1 cellular context compared by ENCODE assay signal in genomic region chr5:60677831-60678664, GRCh38.
TF ChIP-seq lines count a peak whose summit lies in the region.

No MANE protein-coding gene starts in this region.

TF ChIP-seq in HepG2, 621 proteins besides CTCF, POLR2A, EP300 and RAD21 (continued from another document and continues in another):
- TF ChIP-seq TFDP1 (CRISPR knock-in tag; IDR thresholded peaks at IDR 0.05; ENCODE audit: borderline replicate concordance) (no peak), ZFX (CRISPR knock-in tag; IDR thresholded peaks at IDR 0.05; ENCODE audit: low read depth) (no peak), HOMEZ (CRISPR knock-in tag; IDR thresholded peaks at IDR 0.05; ENCODE audit: low read depth) (peak; percentile 62; the same call in 1 of the 2 replicates), FUBP1 (CRISPR knock-in tag; IDR thresholded peaks at IDR 0.05; ENCODE audit: borderline replicate concordance) (no peak), POGZ (CRISPR knock-in tag; IDR thresholded peaks at IDR 0.05) (0 out of 2 replicates have a peak, but pooled peaks have one; percentile 26), ZNF790 (CRISPR knock-in tag; IDR thresholded peaks at IDR 0.05; ENCODE audit: borderline replicate concordance) (no peak), SMC3 (IDR thresholded peaks at IDR 0.05; ENCODE audit: low read length) (peak; percentile 15; the same call in 1 of the 2 replicates), MAFG (CRISPR knock-in tag; IDR thresholded peaks at IDR 0.05) (no peak), SOX6 (IDR thresholded peaks at IDR 0.05) (no peak), SOX6 (CRISPR knock-in tag; IDR thresholded peaks at IDR 0.05) (peak; percentile 50), CEBPG (CRISPR knock-in tag; IDR thresholded peaks at IDR 0.05) (no peak), SATB2 (CRISPR knock-in tag; IDR thresholded peaks at IDR 0.05) (no peak), ZNF256 (CRISPR knock-in tag; conservative IDR thresholded peaks at IDR 0.05) (no peak), KAT8 (CRISPR knock-in tag; IDR thresholded peaks at IDR 0.05) (0 out of 2 replicates have a peak, but pooled peaks have one; percentile 27), SUZ12 (IDR thresholded peaks at IDR 0.05; ENCODE audit: low read depth, low read length) (no peak), FOXJ3 (CRISPR knock-in tag; IDR thresholded peaks at IDR 0.05; ENCODE audit: borderline replicate concordance) (peak; percentile 67; the same call in 1 of the 2 replicates), ZNF17 (CRISPR knock-in tag; IDR thresholded peaks at IDR 0.05) (no peak), KDM3A (CRISPR knock-in tag; IDR thresholded peaks at IDR 0.05; ENCODE audit: low read depth) (no peak), MTF2 (CRISPR knock-in tag; IDR thresholded peaks at IDR 0.05; ENCODE audit: borderline replicate concordance) (no peak), MED1 (CRISPR knock-in tag; IDR thresholded peaks at IDR 0.05) (0 out of 2 replicates have a peak, but pooled peaks have one; percentile 21), ZSCAN29 (CRISPR knock-in tag; conservative IDR thresholded peaks at IDR 0.05) (no peak), FOXA3 (CRISPR knock-in tag; IDR thresholded peaks at IDR 0.05) (peak; percentile 10; the same call in 1 of the 2 replicates), PRDM15 (CRISPR knock-in tag; IDR thresholded peaks at IDR 0.05) (no peak), ZNF557 (CRISPR knock-in tag; IDR thresholded peaks at IDR 0.05) (0 out of 2 replicates have a peak, but pooled peaks have one; percentile 29), ATF2 (CRISPR knock-in tag; IDR thresholded peaks at IDR 0.05) (no peak), ZBTB34 (CRISPR knock-in tag; IDR thresholded peaks at IDR 0.05) (no peak)
- TF ChIP-seq, protein P1, sequence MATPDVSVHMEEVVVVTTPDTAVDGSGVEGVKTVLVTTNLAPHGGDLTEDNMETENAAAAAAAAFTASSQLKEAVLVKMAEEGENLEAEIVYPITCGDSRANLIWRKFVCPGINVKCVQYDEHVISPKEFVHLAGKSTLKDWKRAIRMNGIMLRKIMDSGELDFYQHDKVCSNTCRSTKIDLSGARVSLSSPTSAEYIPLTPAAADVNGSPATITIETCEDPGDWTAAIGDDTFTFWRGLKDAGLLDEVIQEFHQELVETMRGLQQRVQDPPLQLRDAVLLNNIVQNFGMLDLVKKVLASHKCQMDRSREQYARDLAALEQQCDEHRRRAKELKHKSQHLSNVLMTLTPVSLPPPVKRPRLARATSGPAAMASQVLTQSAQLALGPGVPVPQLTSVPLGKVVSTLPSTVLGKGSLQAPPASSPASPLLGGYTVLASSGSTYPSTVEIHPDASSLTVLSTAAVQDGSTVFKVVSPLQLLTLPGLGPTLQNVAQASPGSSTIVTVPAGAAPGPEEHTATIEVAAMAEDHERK (CRISPR knock-in tag; IDR thresholded peaks at IDR 0.05; ENCODE audit: low read depth), result no peak
- TF ChIP-seq, protein P2, sequence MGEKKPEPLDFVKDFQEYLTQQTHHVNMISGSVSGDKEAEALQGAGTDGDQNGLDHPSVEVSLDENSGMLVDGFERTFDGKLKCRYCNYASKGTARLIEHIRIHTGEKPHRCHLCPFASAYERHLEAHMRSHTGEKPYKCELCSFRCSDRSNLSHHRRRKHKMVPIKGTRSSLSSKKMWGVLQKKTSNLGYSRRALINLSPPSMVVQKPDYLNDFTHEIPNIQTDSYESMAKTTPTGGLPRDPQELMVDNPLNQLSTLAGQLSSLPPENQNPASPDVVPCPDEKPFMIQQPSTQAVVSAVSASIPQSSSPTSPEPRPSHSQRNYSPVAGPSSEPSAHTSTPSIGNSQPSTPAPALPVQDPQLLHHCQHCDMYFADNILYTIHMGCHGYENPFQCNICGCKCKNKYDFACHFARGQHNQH (CRISPR knock-in tag; IDR thresholded peaks at IDR 0.05), result 0 out of 2 replicates have a peak, but pooled peaks have one; percentile 28
- TF ChIP-seq, protein P3, sequence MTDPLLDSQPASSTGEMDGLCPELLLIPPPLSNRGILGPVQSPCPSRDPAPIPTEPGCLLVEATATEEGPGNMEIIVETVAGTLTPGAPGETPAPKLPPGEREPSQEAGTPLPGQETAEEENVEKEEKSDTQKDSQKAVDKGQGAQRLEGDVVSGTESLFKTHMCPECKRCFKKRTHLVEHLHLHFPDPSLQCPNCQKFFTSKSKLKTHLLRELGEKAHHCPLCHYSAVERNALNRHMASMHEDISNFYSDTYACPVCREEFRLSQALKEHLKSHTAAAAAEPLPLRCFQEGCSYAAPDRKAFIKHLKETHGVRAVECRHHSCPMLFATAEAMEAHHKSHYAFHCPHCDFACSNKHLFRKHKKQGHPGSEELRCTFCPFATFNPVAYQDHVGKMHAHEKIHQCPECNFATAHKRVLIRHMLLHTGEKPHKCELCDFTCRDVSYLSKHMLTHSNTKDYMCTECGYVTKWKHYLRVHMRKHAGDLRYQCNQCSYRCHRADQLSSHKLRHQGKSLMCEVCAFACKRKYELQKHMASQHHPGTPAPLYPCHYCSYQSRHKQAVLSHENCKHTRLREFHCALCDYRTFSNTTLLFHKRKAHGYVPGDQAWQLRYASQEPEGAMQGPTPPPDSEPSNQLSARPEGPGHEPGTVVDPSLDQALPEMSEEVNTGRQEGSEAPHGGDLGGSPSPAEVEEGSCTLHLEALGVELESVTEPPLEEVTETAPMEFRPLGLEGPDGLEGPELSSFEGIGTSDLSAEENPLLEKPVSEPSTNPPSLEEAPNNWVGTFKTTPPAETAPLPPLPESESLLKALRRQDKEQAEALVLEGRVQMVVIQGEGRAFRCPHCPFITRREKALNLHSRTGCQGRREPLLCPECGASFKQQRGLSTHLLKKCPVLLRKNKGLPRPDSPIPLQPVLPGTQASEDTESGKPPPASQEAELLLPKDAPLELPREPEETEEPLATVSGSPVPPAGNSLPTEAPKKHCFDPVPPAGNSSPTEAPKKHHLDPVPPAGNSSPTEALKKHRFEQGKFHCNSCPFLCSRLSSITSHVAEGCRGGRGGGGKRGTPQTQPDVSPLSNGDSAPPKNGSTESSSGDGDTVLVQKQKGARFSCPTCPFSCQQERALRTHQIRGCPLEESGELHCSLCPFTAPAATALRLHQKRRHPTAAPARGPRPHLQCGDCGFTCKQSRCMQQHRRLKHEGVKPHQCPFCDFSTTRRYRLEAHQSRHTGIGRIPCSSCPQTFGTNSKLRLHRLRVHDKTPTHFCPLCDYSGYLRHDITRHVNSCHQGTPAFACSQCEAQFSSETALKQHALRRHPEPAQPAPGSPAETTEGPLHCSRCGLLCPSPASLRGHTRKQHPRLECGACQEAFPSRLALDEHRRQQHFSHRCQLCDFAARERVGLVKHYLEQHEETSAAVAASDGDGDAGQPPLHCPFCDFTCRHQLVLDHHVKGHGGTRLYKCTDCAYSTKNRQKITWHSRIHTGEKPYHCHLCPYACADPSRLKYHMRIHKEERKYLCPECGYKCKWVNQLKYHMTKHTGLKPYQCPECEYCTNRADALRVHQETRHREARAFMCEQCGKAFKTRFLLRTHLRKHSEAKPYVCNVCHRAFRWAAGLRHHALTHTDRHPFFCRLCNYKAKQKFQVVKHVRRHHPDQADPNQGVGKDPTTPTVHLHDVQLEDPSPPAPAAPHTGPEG (CRISPR knock-in tag; IDR thresholded peaks at IDR 0.05), result no peak
- TF ChIP-seq, protein P4, sequence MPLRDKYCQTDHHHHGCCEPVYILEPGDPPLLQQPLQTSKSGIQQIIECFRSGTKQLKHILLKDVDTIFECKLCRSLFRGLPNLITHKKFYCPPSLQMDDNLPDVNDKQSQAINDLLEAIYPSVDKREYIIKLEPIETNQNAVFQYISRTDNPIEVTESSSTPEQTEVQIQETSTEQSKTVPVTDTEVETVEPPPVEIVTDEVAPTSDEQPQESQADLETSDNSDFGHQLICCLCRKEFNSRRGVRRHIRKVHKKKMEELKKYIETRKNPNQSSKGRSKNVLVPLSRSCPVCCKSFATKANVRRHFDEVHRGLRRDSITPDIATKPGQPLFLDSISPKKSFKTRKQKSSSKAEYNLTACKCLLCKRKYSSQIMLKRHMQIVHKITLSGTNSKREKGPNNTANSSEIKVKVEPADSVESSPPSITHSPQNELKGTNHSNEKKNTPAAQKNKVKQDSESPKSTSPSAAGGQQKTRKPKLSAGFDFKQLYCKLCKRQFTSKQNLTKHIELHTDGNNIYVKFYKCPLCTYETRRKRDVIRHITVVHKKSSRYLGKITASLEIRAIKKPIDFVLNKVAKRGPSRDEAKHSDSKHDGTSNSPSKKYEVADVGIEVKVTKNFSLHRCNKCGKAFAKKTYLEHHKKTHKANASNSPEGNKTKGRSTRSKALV (CRISPR knock-in tag; IDR thresholded peaks at IDR 0.05), result no peak
